Comparison of ENCODE assay signal across 11 cellular contexts in the genomic region with DNA sequence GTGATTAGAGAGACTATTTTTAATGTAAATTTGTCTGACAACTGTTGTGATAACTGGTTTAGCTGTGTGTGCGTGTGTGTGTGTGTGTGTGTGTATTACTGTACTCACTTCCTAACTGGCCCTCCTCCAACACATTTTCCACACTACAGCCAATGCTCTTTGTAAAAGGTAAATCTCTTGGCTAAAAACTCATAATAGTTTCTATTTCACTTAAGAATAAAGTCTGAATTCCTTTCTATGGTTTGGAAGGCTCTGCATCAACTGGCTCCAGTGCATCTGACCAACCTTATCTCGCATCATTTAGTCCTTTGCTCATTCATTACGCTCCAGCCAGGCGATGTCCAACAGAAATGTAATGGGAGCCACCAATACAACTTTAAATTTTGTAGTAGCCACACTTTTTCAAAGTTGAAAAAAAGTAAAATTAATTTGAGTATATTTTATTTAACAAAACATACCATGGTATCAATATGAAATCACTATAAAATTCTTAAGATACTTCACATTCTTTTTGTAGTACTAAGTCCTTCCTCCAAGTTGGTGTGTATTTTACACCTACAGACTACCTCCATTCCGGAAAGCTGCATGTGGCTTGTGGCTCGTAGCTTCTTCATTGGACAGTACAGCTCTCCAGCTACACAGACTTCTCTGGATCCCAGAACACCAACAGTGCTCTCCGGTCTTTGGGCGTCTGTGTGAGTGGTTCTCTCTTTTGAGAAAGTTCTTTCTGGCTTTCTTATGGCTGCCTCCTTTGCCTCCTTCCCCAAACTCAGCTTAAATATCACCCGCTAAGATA.
DNase-seq lines count a peak whose midpoint lies in the region; ATAC-seq, FAIRE-seq and TF ChIP-seq lines count a peak whose summit lies in the region.
"Had no signal": no experiment of that assay in that cellular context is flagged by ENCODE, and none has a peak within 500 bp of the region (broad histone marks: within the 10 kb centered on the region; RNA-seq: fewer than 3 reads in every experiment).

No MANE protein-coding gene starts in this region.

- no peaks in the 10 kb centered on the region for H3K27me3 Mint-ChIP-seq in effector memory CD8-positive, alpha-beta T cell
- H3K27me3 Mint-ChIP-seq: stimulated activated naive CD8-positive, alpha-beta T cell treated with anti-CD3 and anti-CD28 coated beads, Interleukin-15, amount 100 ng/mL, for 72 hours had no signal

- no peak overlapping the region for H3K27ac Mint-ChIP-seq in effector memory CD8-positive, alpha-beta T cell
- H3K27ac Mint-ChIP-seq: stimulated activated naive CD8-positive, alpha-beta T cell treated with anti-CD3 and anti-CD28 coated beads, Interleukin-15, amount 100 ng/mL, for 72 hours had no signal

- H3K4me1 Mint-ChIP-seq in effector memory CD8-positive, alpha-beta T cell (ENCODE audit: low read depth in 2 of 2), result peaks cover 4 to 8% of the 10 kb centered on the region in 2 donors

- TF ChIP-seq POLR2A in H54 (IDR thresholded peaks at IDR 0.05; ENCODE audit: low read depth, low read length), result no peak

- no peak overlapping the region for H3K4me3 Mint-ChIP-seq in effector memory CD8-positive, alpha-beta T cell
- H3K4me3 Mint-ChIP-seq: stimulated activated naive CD8-positive, alpha-beta T cell treated with anti-CD3 and anti-CD28 coated beads, Interleukin-15, amount 100 ng/mL, for 72 hours had no signal

- H3K36me3 Mint-ChIP-seq in effector memory CD8-positive, alpha-beta T cell (ENCODE audit: insufficient read depth), result peaks cover 14% of the 10 kb centered on the region

- no peak for ATAC-seq in effector memory CD8-positive, alpha-beta T cell (replicated peaks)
- no peak for ATAC-seq in HG03378 (IDR thresholded peaks at IDR 0.05; ENCODE audit: unreplicated experiment)
- no peak for ATAC-seq in HG03135 (IDR thresholded peaks at IDR 0.05; ENCODE audit: unreplicated experiment)
- ATAC-seq in GM21526 (IDR thresholded peaks at IDR 0.05; ENCODE audit: low FRiP score, unreplicated experiment), result no peak
- ATAC-seq: stimulated activated naive CD8-positive, alpha-beta T cell treated with anti-CD3 and anti-CD28 coated beads, Interleukin-15, amount 100 ng/mL, for 72 hours had no signal

- DNase-seq in A172 (ENCODE audit: low spot score), result peak; percentile 43
- DNase-seq in H54 (ENCODE audit: insufficient read length, low spot score), result no peak
- peak; percentile 85 for DNase-seq in astrocyte of the hippocampus (ENCODE audit: low read depth, low spot score)
- DNase-seq in kidney glomerular epithelial cell (lab: John Stamatoyannopoulos, UW), result peak; percentile 49
- DNase-seq in effector memory CD8-positive, alpha-beta T cell, result no peak
- DNase-seq: activated CD4-positive, CD25-positive, alpha-beta regulatory T cell; NCI-H524 treated with DMSO at 0.1 percent for 48 hours; stimulated activated naive CD8-positive, alpha-beta T cell treated with anti-CD3 and anti-CD28 coated beads, Interleukin-15, amount 100 ng/mL, for 72 hours had no signal

- peak; percentile 80 for FAIRE-seq in H54 (lab: Jason Lieb, UNC)

- no peaks in the 10 kb centered on the region for H3K9me3 Mint-ChIP-seq in effector memory CD8-positive, alpha-beta T cell
- H3K9me3 Mint-ChIP-seq: stimulated activated naive CD8-positive, alpha-beta T cell treated with anti-CD3 and anti-CD28 coated beads, Interleukin-15, amount 100 ng/mL, for 72 hours had no signal

Comparison
In these comparisons a context has a peak if more than half of its experiments do, and no peak if none do; other contexts are left out.
1. DNase-seq: peak in A172 (single experiment), astrocyte of the hippocampus (single experiment) and kidney glomerular epithelial cell (single experiment); none in H54 (single experiment) and effector memory CD8-positive, alpha-beta T cell (0 of 3).